ENCODE assay signal across 18 cellular contexts in the genomic region with DNA sequence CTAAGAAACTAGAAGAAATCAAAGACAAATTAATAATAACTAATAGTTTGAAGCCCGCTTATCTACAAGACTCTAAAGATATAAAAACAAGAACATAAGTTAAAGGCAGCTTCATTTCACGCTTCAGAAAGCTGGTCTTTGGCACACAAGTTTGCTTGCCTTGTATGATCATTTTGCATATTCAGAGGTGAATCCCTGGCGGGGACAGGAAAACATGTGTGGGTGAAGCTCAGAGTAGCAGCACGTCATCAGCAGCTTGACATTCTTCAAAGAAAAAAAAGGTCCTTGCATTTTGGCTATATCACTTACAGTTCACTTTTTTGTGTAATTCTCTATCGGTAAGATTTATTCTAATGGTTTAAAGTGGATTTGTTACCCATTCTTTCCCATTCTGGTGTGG.
"Had no signal": no experiment of that assay in that cellular context is flagged by ENCODE, and none has a peak within 500 bp of the region (broad histone marks: within the 10 kb centered on the region; RNA-seq: fewer than 3 reads in every experiment).

No MANE protein-coding gene starts in this region.

- H3K27me3 ChIP-seq: colonic mucosa, gastrocnemius medialis, spleen had no signal

- H3K27ac ChIP-seq: colonic mucosa, gastrocnemius medialis, psoas muscle, spleen had no signal

- H3K36me3 ChIP-seq: colonic mucosa, gastrocnemius medialis, spleen had no signal

- DNase-seq: activated CD8-positive, alpha-beta memory T cell treated with anti-CD3 and anti-CD28 coated beads, Interleukin-2, amount 50 U/mL, for 4 hours; activated CD8-positive, alpha-beta T cell treated with anti-CD3 and anti-CD28 coated beads for 36 hours; activated naive CD4-positive, alpha-beta T cell treated with Interleukin-2 at 50 U/mL for 16 hours; activated naive CD8-positive, alpha-beta T cell treated with anti-CD3 and anti-CD28 coated beads, Interleukin-2, amount 50 U/mL, for 24 hours; colonic mucosa; effector CD8-positive, alpha-beta T cell; gastrocnemius medialis; left ventricle myocardium superior; mesendoderm; nephron progenitor cell; psoas muscle; spleen; stimulated activated CD4-positive, alpha-beta T cell treated with anti-CD3 and anti-CD28 coated beads, Interleukin-1b, Interleukin-23, amount 100 ng/mL, for 48 hours; stimulated activated naive CD4-positive, alpha-beta T cell treated with Interleukin-2 at 50 U/mL for 16 hours had no signal

- FAIRE-seq: keratinocyte had no signal

- H3K4me3 ChIP-seq: colonic mucosa, gastrocnemius medialis, psoas muscle, spleen had no signal

- H3K36me3 Mint-ChIP-seq: type B pancreatic cell had no signal

- ATAC-seq: activated CD8-positive, alpha-beta T cell treated with anti-CD3 and anti-CD28 coated beads for 36 hours; activated naive CD8-positive, alpha-beta T cell treated with anti-CD3 and anti-CD28 coated beads, Interleukin-2, amount 50 U/mL, for 24 hours; gastrocnemius medialis; left ventricle myocardium superior; psoas muscle; sciatic nerve had no signal

- H3K4me1 ChIP-seq: colonic mucosa, gastrocnemius medialis, psoas muscle, spleen had no signal

- H3K27me3 Mint-ChIP-seq: activated CD8-positive, alpha-beta T cell treated with anti-CD3 and anti-CD28 coated beads for 36 hours; type B pancreatic cell had no signal

- H3K4me1 Mint-ChIP-seq: activated naive CD8-positive, alpha-beta T cell treated with anti-CD3 and anti-CD28 coated beads, Interleukin-2, amount 50 U/mL, for 24 hours; nephron progenitor cell had no signal

- H3K9me3 ChIP-seq: colonic mucosa, gastrocnemius medialis had no signal

- H3K27ac Mint-ChIP-seq: activated CD8-positive, alpha-beta T cell treated with anti-CD3 and anti-CD28 coated beads for 36 hours; activated naive CD8-positive, alpha-beta T cell treated with anti-CD3 and anti-CD28 coated beads, Interleukin-2, amount 50 U/mL, for 24 hours; activated T-helper 1 cell treated with anti-CD3 and anti-CD28 coated beads, Interleukin-12 subunit alpha, Interleukin-12 subunit beta, Interleukin-2, Interleukin-4 antibody, amounts not matched to agents 30 ng/mL and 10 ng/mL and 1 ng/mL, durations not matched to agents 14 hours and 24 hours and 36 hours; nephron progenitor cell; type B pancreatic cell had no signal

- H3K4me3 Mint-ChIP-seq: activated CD8-positive, alpha-beta T cell treated with anti-CD3 and anti-CD28 coated beads for 36 hours; activated naive CD8-positive, alpha-beta T cell treated with anti-CD3 and anti-CD28 coated beads, Interleukin-2, amount 50 U/mL, for 24 hours; activated T-helper 1 cell treated with anti-CD3 and anti-CD28 coated beads, Interleukin-12 subunit alpha, Interleukin-12 subunit beta, Interleukin-2, Interleukin-4 antibody, amounts not matched to agents 30 ng/mL and 10 ng/mL and 1 ng/mL, durations not matched to agents 14 hours and 24 hours and 36 hours; nephron progenitor cell; type B pancreatic cell had no signal
